In genomic region chr7:104241135-104241534, GRCh38 we compare ENCODE assay signal across 17 cellular contexts.
"Had no signal": no experiment of that assay in that cellular context is flagged by ENCODE, and none has a peak within 500 bp of the region (broad histone marks: within the 10 kb centered on the region; RNA-seq: fewer than 3 reads in every experiment).

No MANE protein-coding gene starts in this region.

- H3K9me3 ChIP-seq: MG63 had no signal

- H3K4me3 ChIP-seq: MG63 had no signal

- FAIRE-seq: HTR-8/SVneo had no signal

- H3K27ac ChIP-seq: HL-60, RWPE1 had no signal

- DNase-seq: Karpas-422; KBM-7; MG63; NCI-H1417 treated with DMSO at 0.1 percent for 48 hours; NCI-H146; NCI-H1694 treated with DMSO at 0.1 percent for 48 hours; NCI-H1930; NCI-H2081; NCI-H226; NCI-H446 treated with DMSO at 0.1 percent for 48 hours; NCI-H526; NK-92 treated with Interleukin-12 subunit alpha and Interleukin-12 subunit beta, amount 100 ng/mL, for 24 hours; PC-3 had no signal

- ATAC-seq: Panc1, PC-3 had no signal

- H3K36me3 ChIP-seq: MG63 had no signal

- H3K27me3 ChIP-seq: MG63 had no signal
